ENCODE assay signal across 1 cellular context in genomic region chr3:195739561-195740111, GRCh38.
A peak's percentile ranks its signal among the peaks of the same experiment; 100 is the strongest.
TF ChIP-seq lines count a peak whose summit lies in the region.

No MANE protein-coding gene starts in this region.

TF ChIP-seq in WTC11, 78 proteins besides CTCF, POLR2A, EP300 and RAD21 (continued from another document):
- TF ChIP-seq, protein P1, sequence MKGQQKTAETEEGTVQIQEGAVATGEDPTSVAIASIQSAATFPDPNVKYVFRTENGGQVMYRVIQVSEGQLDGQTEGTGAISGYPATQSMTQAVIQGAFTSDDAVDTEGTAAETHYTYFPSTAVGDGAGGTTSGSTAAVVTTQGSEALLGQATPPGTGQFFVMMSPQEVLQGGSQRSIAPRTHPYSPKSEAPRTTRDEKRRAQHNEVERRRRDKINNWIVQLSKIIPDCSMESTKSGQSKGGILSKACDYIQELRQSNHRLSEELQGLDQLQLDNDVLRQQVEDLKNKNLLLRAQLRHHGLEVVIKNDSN (CRISPR knock-in tag; IDR thresholded peaks at IDR 0.05), result peak; percentile 27; the same call in 1 of the 2 replicates
